Comparison of ENCODE assay signal across 11 cellular contexts in genomic region chr17:45353047-45353446, GRCh38. TPM values are rescaled to one million over a fixed set of nuclear protein-coding genes. Genes with fewer than 3 reads are reported as not detected.
DNase-seq lines count a peak whose midpoint lies in the region; ATAC-seq and TF ChIP-seq lines count a peak whose summit lies in the region.
"Had no signal": no experiment of that assay in that cellular context is flagged by ENCODE, and none has a peak within 500 bp of the region (broad histone marks: within the 10 kb centered on the region; RNA-seq: fewer than 3 reads in every experiment).

No MANE protein-coding gene starts in this region.

- H3K4me3 ChIP-seq in mucosa of descending colon (no peak overlapping the region), uterus (no peak overlapping the region)
- H3K4me3 ChIP-seq: dorsolateral prefrontal cortex had no signal

- no peaks in the 10 kb centered on the region for H3K36me3 ChIP-seq in mucosa of descending colon (ENCODE audit: low read depth)
- H3K36me3 ChIP-seq in uterus: no peaks in the 10 kb centered on the region

- peak overlapping the region; percentile 86 for H3K27ac Mint-ChIP-seq in activated CD4-positive, alpha-beta T cell treated with anti-CD3 and anti-CD28 coated beads, Interleukin-2, amount 10 ng/mL, durations not matched to agents 24 days and 14 days
- H3K27ac Mint-ChIP-seq in glutamatergic neuron (ENCODE audit: unreplicated experiment): no peak overlapping the region
- H3K27ac Mint-ChIP-seq: natural killer cell had no signal

- intact Hi-C loops in activated CD4-positive, alpha-beta T cell treated with anti-CD3 and anti-CD28 coated beads, Interleukin-2, amount 10 ng/mL, durations not matched to agents 24 days and 14 days (cut with micrococcal nuclease): loop anchor here (1.0 kb wide), 2 partner anchors 34 to 46 kb away; no protein-coding TSS in a partner anchor
- intact Hi-C loops in mucosa of descending colon (cut with DNase I, micrococcal nuclease): no loop called here
- intact Hi-C loops in uterus (cut with DNase I; ENCODE audit: low total_unique reads): no loop called here

- H3K27ac ChIP-seq in uterus: no peak overlapping the region
- H3K27ac ChIP-seq: dorsolateral prefrontal cortex had no signal

- H3K4me1 Mint-ChIP-seq in activated CD4-positive, alpha-beta T cell treated with anti-CD3 and anti-CD28 coated beads, Interleukin-2, amount 10 ng/mL, durations not matched to agents 24 days and 14 days: peaks cover 36% of the 10 kb centered on the region
- H3K4me1 Mint-ChIP-seq in glutamatergic neuron (ENCODE audit: low read depth, unreplicated experiment): no peaks in the 10 kb centered on the region

- peaks cover 7% of the 10 kb centered on the region for H3K36me3 Mint-ChIP-seq in activated CD4-positive, alpha-beta T cell treated with anti-CD3 and anti-CD28 coated beads, Interleukin-2, amount 10 ng/mL, durations not matched to agents 24 days and 14 days (ENCODE audit: low read depth)
- peaks cover 14% of the 10 kb centered on the region for H3K36me3 Mint-ChIP-seq in glutamatergic neuron (ENCODE audit: unreplicated experiment)
- H3K36me3 Mint-ChIP-seq: natural killer cell had no signal

- ATAC-seq in mucosa of descending colon: peak; percentile 34

- H3K4me3 Mint-ChIP-seq in activated CD4-positive, alpha-beta T cell treated with anti-CD3 and anti-CD28 coated beads, Interleukin-2, amount 10 ng/mL, durations not matched to agents 24 days and 14 days: peak overlapping the region; percentile 23
- H3K4me3 Mint-ChIP-seq in glutamatergic neuron (ENCODE audit: unreplicated experiment): no peak overlapping the region
- H3K4me3 Mint-ChIP-seq: natural killer cell had no signal

- H3K27me3 ChIP-seq in uterus: no peaks in the 10 kb centered on the region
- H3K27me3 ChIP-seq: dorsolateral prefrontal cortex had no signal

- peaks cover 27% of the 10 kb centered on the region for H3K27me3 Mint-ChIP-seq in activated CD4-positive, alpha-beta T cell treated with anti-CD3 and anti-CD28 coated beads, Interleukin-2, amount 10 ng/mL, durations not matched to agents 24 days and 14 days
- no peaks in the 10 kb centered on the region for H3K27me3 Mint-ChIP-seq in glutamatergic neuron (ENCODE audit: unreplicated experiment)

- TF ChIP-seq CTCF in mucosa of descending colon (IDR thresholded peaks at IDR 0.05) (no peak), uterus (IDR thresholded peaks at IDR 0.05) (no peak), glutamatergic neuron (IDR thresholded peaks at IDR 0.05; ENCODE audit: partially characterized antibody, unreplicated experiment) (no peak)

- H3K9me3 ChIP-seq in mucosa of descending colon (no peaks in the 10 kb centered on the region), uterus (no peaks in the 10 kb centered on the region)

- TF ChIP-seq POLR2A in uterus (IDR thresholded peaks at IDR 0.05): no peak

- no peaks in the 10 kb centered on the region for H3K4me1 ChIP-seq in mucosa of descending colon (ENCODE audit: low read depth)
- no peaks in the 10 kb centered on the region for H3K4me1 ChIP-seq in uterus

- peaks cover 17% of the 10 kb centered on the region for H3K9me3 Mint-ChIP-seq in activated CD4-positive, alpha-beta T cell treated with anti-CD3 and anti-CD28 coated beads, Interleukin-2, amount 10 ng/mL, durations not matched to agents 24 days and 14 days
- H3K9me3 Mint-ChIP-seq in glutamatergic neuron (ENCODE audit: unreplicated experiment): no peaks in the 10 kb centered on the region
- H3K9me3 Mint-ChIP-seq: natural killer cell had no signal

- DNase-seq in activated effector memory CD4-positive, alpha-beta T cell treated with anti-CD3 and anti-CD28 coated beads, Interleukin-2, amount 50 U/mL, for 16 hours: peak; percentile 72
- DNase-seq in activated effector memory CD4-positive, alpha-beta T cell treated with Interleukin-2 at 50 U/mL for 16 hours: no peak
- DNase-seq in activated CD4-positive, alpha-beta T cell treated with anti-CD3 and anti-CD28 coated beads, Interleukin-2, amount 10 ng/mL, durations not matched to agents 24 days and 14 days: peak; percentile 69
- no peak for DNase-seq in mucosa of descending colon
- peak; percentile 1 to 2 for DNase-seq in uterus
- no peak for DNase-seq in NCI-H510A (lab: John Stamatoyannopoulos, UW)
- no peak for DNase-seq in glutamatergic neuron
- DNase-seq in Ammon's horn (ENCODE audit: low spot score): no peak
- DNase-seq: natural killer cell, NCI-H774 had no signal

RNA-seq across cellular contexts. Expression of gene MAP3K14, which starts 36.2 kb away (rescaled TPM):
- 57.4 and 61.0 TPM in 2 replicates for total RNA-seq in activated CD4-positive, alpha-beta T cell treated with anti-CD3 and anti-CD28 coated beads, Interleukin-2, amount 10 ng/mL, durations not matched to agents 24 days and 14 days
- total RNA-seq in mucosa of descending colon (10 to 100 TPM; 16.6 to 27.9 (median 18.0) TPM), uterus (10 to 100 TPM in 1 of 4 donors, 1 to 10 TPM in 3; 1.0 to 22.1 (median 4.9) TPM), glutamatergic neuron (ENCODE audit: unreplicated experiment) (5.7 TPM)

Comparison
In these comparisons a context has a peak if more than half of its experiments do, and no peak if none do; other contexts are left out.
1. DNase-seq: peak in activated effector memory CD4-positive, alpha-beta T cell treated with anti-CD3 and anti-CD28 coated beads, Interleukin-2, amount 50 U/mL, for 16 hours (single experiment), activated CD4-positive, alpha-beta T cell treated with anti-CD3 and anti-CD28 coated beads, Interleukin-2, amount 10 ng/mL, durations not matched to agents 24 days and 14 days (single experiment) and uterus (2 of 2); none in activated effector memory CD4-positive, alpha-beta T cell treated with Interleukin-2 at 50 U/mL for 16 hours (single experiment), mucosa of descending colon (0 of 3), NCI-H510A (single experiment), glutamatergic neuron (single experiment) and Ammon's horn (single experiment).